Comparison of ENCODE assay signal across 12 cellular contexts in genomic region chr6:35014341-35014740, GRCh38.
DNase-seq lines count a peak whose midpoint lies in the region; ATAC-seq and TF ChIP-seq lines count a peak whose summit lies in the region.
"Had no signal": no experiment of that assay in that cellular context is flagged by ENCODE, and none has a peak within 500 bp of the region (broad histone marks: within the 10 kb centered on the region; RNA-seq: fewer than 3 reads in every experiment).

No MANE protein-coding gene starts in this region.

- no peak overlapping the region for H2BK12ac ChIP-seq in trophoblast cell (ENCODE audit: low read length)

- H2BK5ac ChIP-seq in trophoblast cell (ENCODE audit: low read depth, low read length, poor library complexity) = no peak overlapping the region

- no peak for TF ChIP-seq CTCF in esophagus muscularis mucosa (IDR thresholded peaks at IDR 0.05)

- no peak overlapping the region for H2AK5ac ChIP-seq in trophoblast cell (ENCODE audit: low read length)

- no peak for ATAC-seq in stimulated activated naive CD8-positive, alpha-beta T cell treated with anti-CD3 and anti-CD28 coated beads, Interleukin-15, amount 100 ng/mL, for 72 hours
- no peak for ATAC-seq in GM18511 (IDR thresholded peaks at IDR 0.05; ENCODE audit: unreplicated experiment)
- ATAC-seq in HG02852 (IDR thresholded peaks at IDR 0.05; ENCODE audit: unreplicated experiment) = no peak
- no peak for ATAC-seq in GM21825 (IDR thresholded peaks at IDR 0.05; ENCODE audit: unreplicated experiment)
- ATAC-seq: natural killer cell treated with Interleukin-12 subunit alpha and Interleukin-12 subunit beta and Interleukin-15 and Interleukin-18, amount 100 ng/mL, for 72 hours had no signal

- peaks cover 32% of the 10 kb centered on the region for H3K79me2 ChIP-seq in trophoblast cell (ENCODE audit: control insufficient read depth, insufficient read depth, low read length, poor library complexity)

- peak overlapping the region; percentile 34 for H3K27ac Mint-ChIP-seq in stimulated activated naive CD8-positive, alpha-beta T cell treated with anti-CD3 and anti-CD28 coated beads, Interleukin-15, Interleukin-2, amounts not matched to agents 100 ng/mL and 50 ng/mL, for 24 hours
- H3K27ac Mint-ChIP-seq in stimulated activated naive CD8-positive, alpha-beta T cell treated with anti-CD3 and anti-CD28 coated beads, Interleukin-15, amount 100 ng/mL, for 72 hours = no peak overlapping the region
- H3K27ac Mint-ChIP-seq: natural killer cell treated with Interleukin-12 subunit alpha and Interleukin-12 subunit beta and Interleukin-15 and Interleukin-18, amount 100 ng/mL, for 72 hours had no signal

- H3K9me3 Mint-ChIP-seq in stimulated activated naive CD8-positive, alpha-beta T cell treated with anti-CD3 and anti-CD28 coated beads, Interleukin-15, Interleukin-2, amounts not matched to agents 100 ng/mL and 50 ng/mL, for 24 hours = no peaks in the 10 kb centered on the region
- no peaks in the 10 kb centered on the region for H3K9me3 Mint-ChIP-seq in stimulated activated naive CD8-positive, alpha-beta T cell treated with anti-CD3 and anti-CD28 coated beads, Interleukin-15, amount 100 ng/mL, for 72 hours
- H3K9me3 Mint-ChIP-seq: natural killer cell treated with Interleukin-12 subunit alpha and Interleukin-12 subunit beta and Interleukin-15 and Interleukin-18, amount 100 ng/mL, for 72 hours; type B pancreatic cell had no signal

- intact Hi-C loops in esophagus muscularis mucosa (cut with DNase I) = no loop called here

- H4K12ac ChIP-seq in trophoblast cell (ENCODE audit: low read depth, low read length) = no peak overlapping the region

- no peak overlapping the region for H3K9ac ChIP-seq in trophoblast cell (ENCODE audit: low read length)

- H3K9me3 ChIP-seq in esophagus muscularis mucosa = no peaks in the 10 kb centered on the region
- H3K9me3 ChIP-seq in trophoblast cell (ENCODE audit: insufficient read depth, low read depth, low read length) = no peaks in the 10 kb centered on the region

- H3K36me3 Mint-ChIP-seq in stimulated activated naive CD8-positive, alpha-beta T cell treated with anti-CD3 and anti-CD28 coated beads, Interleukin-15, Interleukin-2, amounts not matched to agents 100 ng/mL and 50 ng/mL, for 24 hours (ENCODE audit: low read depth) = peaks cover 6% of the 10 kb centered on the region
- H3K36me3 Mint-ChIP-seq: natural killer cell treated with Interleukin-12 subunit alpha and Interleukin-12 subunit beta and Interleukin-15 and Interleukin-18, amount 100 ng/mL, for 72 hours had no signal

- 74% methylated on average over 1 of the region's 1 CpG for WGBS in esophagus muscularis mucosa
- WGBS in trophoblast cell (ENCODE audit: extremely low coverage, insufficient coverage, insufficient read length) = no CpG with 5 or more reads among the region's 1 CpG

- H3K4me1 ChIP-seq in esophagus muscularis mucosa = peaks cover 35 to 55% (median 51%) of the 10 kb centered on the region in 4 donors
- H3K4me1 ChIP-seq in trophoblast cell (ENCODE audit: control insufficient read depth in 1 of 2, insufficient read depth in 2 of 2, low read length in 2 of 2) = peaks cover 20 to 31% of the 10 kb centered on the region in 2 experiments

- no peak overlapping the region for H2AFZ ChIP-seq in trophoblast cell (ENCODE audit: insufficient read depth, low read length, poor library complexity)

- H3K79me1 ChIP-seq in trophoblast cell (ENCODE audit: low read length) = no peaks in the 10 kb centered on the region

- DNase-seq in stimulated activated naive CD8-positive, alpha-beta T cell treated with anti-CD3 and anti-CD28 coated beads, Interleukin-15, amount 100 ng/mL, for 72 hours = no peak
- DNase-seq in esophagus muscularis mucosa (ENCODE audit: extremely low spot score) = no peak
- no peak for DNase-seq in trophoblast cell
- DNase-seq in iPS-NIHi7 (ENCODE audit: extremely low spot score) = no peak
- DNase-seq: DMS53, kidney had no signal

- no peak for TF ChIP-seq POLR2A in esophagus muscularis mucosa (IDR thresholded peaks at IDR 0.05; ENCODE audit: low read depth)

- H3K4me2 ChIP-seq in trophoblast cell (ENCODE audit: low read length) = no peak overlapping the region

- H3K4me3 Mint-ChIP-seq in stimulated activated naive CD8-positive, alpha-beta T cell treated with anti-CD3 and anti-CD28 coated beads, Interleukin-15, Interleukin-2, amounts not matched to agents 100 ng/mL and 50 ng/mL, for 24 hours = no peak overlapping the region
- H3K4me3 Mint-ChIP-seq in stimulated activated naive CD8-positive, alpha-beta T cell treated with anti-CD3 and anti-CD28 coated beads, Interleukin-15, amount 100 ng/mL, for 72 hours = no peak overlapping the region
- H3K4me3 Mint-ChIP-seq: natural killer cell treated with Interleukin-12 subunit alpha and Interleukin-12 subunit beta and Interleukin-15 and Interleukin-18, amount 100 ng/mL, for 72 hours; type B pancreatic cell had no signal

- H4K91ac ChIP-seq in trophoblast cell (ENCODE audit: low read depth, low read length) = no peak overlapping the region

- H3K18ac ChIP-seq in trophoblast cell (ENCODE audit: low read length) = no peak overlapping the region

- TF ChIP-seq EP300 in esophagus muscularis mucosa (IDR thresholded peaks at IDR 0.05) = no peak

- H3K36me3 ChIP-seq in esophagus muscularis mucosa (no peaks in the 10 kb centered on the region), trophoblast cell (ENCODE audit: control insufficient read depth in 1 of 2, insufficient read depth in 2 of 2, low read length in 2 of 2) (peaks cover 16 to 35% of the 10 kb centered on the region in 2 experiments)

- H2BK120ac ChIP-seq in trophoblast cell (ENCODE audit: insufficient read depth, low read length, poor library complexity) = no peak overlapping the region

- no peak overlapping the region for H4K8ac ChIP-seq in trophoblast cell (ENCODE audit: low read depth, low read length)

- H3K4me1 Mint-ChIP-seq in stimulated activated naive CD8-positive, alpha-beta T cell treated with anti-CD3 and anti-CD28 coated beads, Interleukin-15, Interleukin-2, amounts not matched to agents 100 ng/mL and 50 ng/mL, for 24 hours (ENCODE audit: low read depth) = peaks cover 8% of the 10 kb centered on the region
- H3K4me1 Mint-ChIP-seq in stimulated activated naive CD8-positive, alpha-beta T cell treated with anti-CD3 and anti-CD28 coated beads, Interleukin-15, amount 100 ng/mL, for 72 hours = peaks cover 10% of the 10 kb centered on the region

- H3K27ac ChIP-seq in esophagus muscularis mucosa (replicated peaks in 1 of 4) (peak overlapping the region; percentile 92 to 99 (median 96)), trophoblast cell (ENCODE audit: low read depth, low read length) (no peak overlapping the region)

- H3K4ac ChIP-seq in trophoblast cell (ENCODE audit: low read depth, low read length) = peak overlapping the region; percentile 97

- H3K14ac ChIP-seq in trophoblast cell (ENCODE audit: low read length) = no peak overlapping the region

- H3K4me3 ChIP-seq in esophagus muscularis mucosa = no peak overlapping the region
- H3K4me3 ChIP-seq in trophoblast cell (ENCODE audit: low read depth, low read length) = no peak overlapping the region

- no peaks in the 10 kb centered on the region for H3K27me3 ChIP-seq in esophagus muscularis mucosa
- no peaks in the 10 kb centered on the region for H3K27me3 ChIP-seq in trophoblast cell (ENCODE audit: insufficient read depth, low read length)

- no peak overlapping the region for H3K23ac ChIP-seq in trophoblast cell (ENCODE audit: low read length)

- H3K27me3 Mint-ChIP-seq in stimulated activated naive CD8-positive, alpha-beta T cell treated with anti-CD3 and anti-CD28 coated beads, Interleukin-15, Interleukin-2, amounts not matched to agents 100 ng/mL and 50 ng/mL, for 24 hours = no peaks in the 10 kb centered on the region
- H3K27me3 Mint-ChIP-seq in stimulated activated naive CD8-positive, alpha-beta T cell treated with anti-CD3 and anti-CD28 coated beads, Interleukin-15, amount 100 ng/mL, for 72 hours = no peaks in the 10 kb centered on the region
- H3K27me3 Mint-ChIP-seq: natural killer cell treated with Interleukin-12 subunit alpha and Interleukin-12 subunit beta and Interleukin-15 and Interleukin-18, amount 100 ng/mL, for 72 hours; type B pancreatic cell had no signal
